In the genomic region with DNA sequence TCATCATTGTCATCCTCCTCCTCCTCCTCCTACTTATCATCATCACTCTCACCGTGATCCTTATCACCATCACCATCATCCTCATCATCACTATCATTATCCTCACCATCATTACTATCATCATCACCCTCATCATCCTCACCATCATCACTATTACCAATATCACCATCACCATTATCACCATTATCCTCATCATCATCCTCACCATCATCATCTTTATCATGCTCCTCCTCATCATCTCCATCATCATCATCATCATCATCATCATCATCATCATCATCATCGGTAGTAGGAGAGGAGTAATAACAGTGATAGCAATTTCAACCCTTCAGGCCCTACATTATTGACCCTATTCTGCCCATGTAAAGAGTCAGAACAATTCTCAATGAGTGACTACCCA, we compare ENCODE assay signal across 3 cellular contexts.
TF ChIP-seq lines count a peak whose summit lies in the region.

No MANE protein-coding gene starts in this region.

TF ChIP-seq in HepG2, 621 proteins besides CTCF, POLR2A, EP300 and RAD21:
- TF ChIP-seq CREB1 (IDR thresholded peaks at IDR 0.05) (peak; percentile 94), CREB1 (CRISPR knock-in tag; IDR thresholded peaks at IDR 0.05) (no peak), IKZF1 (IDR thresholded peaks at IDR 0.05) (peak; percentile 44; the same call in 1 of the 2 replicates), CBX2 (IDR thresholded peaks at IDR 0.05; ENCODE audit: low read depth, low read length) (no peak), CBX2 (CRISPR knock-in tag; IDR thresholded peaks at IDR 0.05; ENCODE audit: low read depth) (no peak), HNRNPH1 (optimal IDR thresholded peaks at IDR 0.05; ENCODE audit: low read depth, low read length) (no peak), ZSCAN22 (CRISPR knock-in tag; IDR thresholded peaks at IDR 0.05) (no peak)

TF ChIP-seq in IMR-90, 13 proteins besides CTCF, POLR2A, EP300 and RAD21:
- TF ChIP-seq, protein P1, sequence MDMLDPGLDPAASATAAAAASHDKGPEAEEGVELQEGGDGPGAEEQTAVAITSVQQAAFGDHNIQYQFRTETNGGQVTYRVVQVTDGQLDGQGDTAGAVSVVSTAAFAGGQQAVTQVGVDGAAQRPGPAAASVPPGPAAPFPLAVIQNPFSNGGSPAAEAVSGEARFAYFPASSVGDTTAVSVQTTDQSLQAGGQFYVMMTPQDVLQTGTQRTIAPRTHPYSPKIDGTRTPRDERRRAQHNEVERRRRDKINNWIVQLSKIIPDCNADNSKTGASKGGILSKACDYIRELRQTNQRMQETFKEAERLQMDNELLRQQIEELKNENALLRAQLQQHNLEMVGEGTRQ (IDR thresholded peaks at IDR 0.05; ENCODE audit: low read depth, low read length), result no peak
- no peak for TF ChIP-seq CHD1 (IDR thresholded peaks at IDR 0.05; ENCODE audit: low read depth, low read length)
- no peak for TF ChIP-seq MAZ (IDR thresholded peaks at IDR 0.05; ENCODE audit: borderline replicate concordance, low read depth, low read length)
- no peak for TF ChIP-seq FOS (IDR thresholded peaks at IDR 0.05; ENCODE audit: low read depth, low read length)
- TF ChIP-seq NFE2L2 (IDR thresholded peaks at IDR 0.05; ENCODE audit: low read depth, low read length), result no peak
- no peak for TF ChIP-seq MAFK (IDR thresholded peaks at IDR 0.05; ENCODE audit: low read depth, low read length)
- TF ChIP-seq SMC3 (IDR thresholded peaks at IDR 0.05; ENCODE audit: low read depth, low read length), result no peak
- no peak for TF ChIP-seq BHLHE40 (IDR thresholded peaks at IDR 0.05; ENCODE audit: low read depth, low read length)
- no peak for TF ChIP-seq RCOR1 (IDR thresholded peaks at IDR 0.05; ENCODE audit: insufficient replicate concordance, low read length)
- no peak for TF ChIP-seq RFX5 (IDR thresholded peaks at IDR 0.05; ENCODE audit: low read depth, low read length)
- no peak for TF ChIP-seq CEBPB (IDR thresholded peaks at IDR 0.05; ENCODE audit: low read depth, low read length)
- TF ChIP-seq MXI1 (IDR thresholded peaks at IDR 0.05; ENCODE audit: borderline replicate concordance, low read depth, low read length), result no peak
- TF ChIP-seq, protein P2, sequence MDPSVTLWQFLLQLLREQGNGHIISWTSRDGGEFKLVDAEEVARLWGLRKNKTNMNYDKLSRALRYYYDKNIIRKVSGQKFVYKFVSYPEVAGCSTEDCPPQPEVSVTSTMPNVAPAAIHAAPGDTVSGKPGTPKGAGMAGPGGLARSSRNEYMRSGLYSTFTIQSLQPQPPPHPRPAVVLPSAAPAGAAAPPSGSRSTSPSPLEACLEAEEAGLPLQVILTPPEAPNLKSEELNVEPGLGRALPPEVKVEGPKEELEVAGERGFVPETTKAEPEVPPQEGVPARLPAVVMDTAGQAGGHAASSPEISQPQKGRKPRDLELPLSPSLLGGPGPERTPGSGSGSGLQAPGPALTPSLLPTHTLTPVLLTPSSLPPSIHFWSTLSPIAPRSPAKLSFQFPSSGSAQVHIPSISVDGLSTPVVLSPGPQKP (IDR thresholded peaks at IDR 0.05; ENCODE audit: borderline replicate concordance, low read depth, low read length), result no peak

TF ChIP-seq in H1, 55 proteins besides CTCF, POLR2A, EP300 and RAD21:
- no peak for TF ChIP-seq ASH2L (IDR thresholded peaks at IDR 0.05; ENCODE audit: low read length)
- TF ChIP-seq HDAC2 (IDR thresholded peaks at IDR 0.05; ENCODE audit: borderline replicate concordance in 1 of 2, low read depth in 2 of 2, low read length in 2 of 2), result no peak
- no peak for TF ChIP-seq RBBP5 (IDR thresholded peaks at IDR 0.05; ENCODE audit: borderline replicate concordance, low read depth, low read length)
- TF ChIP-seq SIRT6 (IDR thresholded peaks at IDR 0.05; ENCODE audit: low read length), result no peak
- TF ChIP-seq, protein P3, sequence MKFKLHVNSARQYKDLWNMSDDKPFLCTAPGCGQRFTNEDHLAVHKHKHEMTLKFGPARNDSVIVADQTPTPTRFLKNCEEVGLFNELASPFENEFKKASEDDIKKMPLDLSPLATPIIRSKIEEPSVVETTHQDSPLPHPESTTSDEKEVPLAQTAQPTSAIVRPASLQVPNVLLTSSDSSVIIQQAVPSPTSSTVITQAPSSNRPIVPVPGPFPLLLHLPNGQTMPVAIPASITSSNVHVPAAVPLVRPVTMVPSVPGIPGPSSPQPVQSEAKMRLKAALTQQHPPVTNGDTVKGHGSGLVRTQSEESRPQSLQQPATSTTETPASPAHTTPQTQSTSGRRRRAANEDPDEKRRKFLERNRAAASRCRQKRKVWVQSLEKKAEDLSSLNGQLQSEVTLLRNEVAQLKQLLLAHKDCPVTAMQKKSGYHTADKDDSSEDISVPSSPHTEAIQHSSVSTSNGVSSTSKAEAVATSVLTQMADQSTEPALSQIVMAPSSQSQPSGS (IDR thresholded peaks at IDR 0.05; ENCODE audit: low read length), result no peak
- TF ChIP-seq YY1 (IDR thresholded peaks at IDR 0.05; ENCODE audit: low read depth, low read length), result no peak
- TF ChIP-seq, protein P4, sequence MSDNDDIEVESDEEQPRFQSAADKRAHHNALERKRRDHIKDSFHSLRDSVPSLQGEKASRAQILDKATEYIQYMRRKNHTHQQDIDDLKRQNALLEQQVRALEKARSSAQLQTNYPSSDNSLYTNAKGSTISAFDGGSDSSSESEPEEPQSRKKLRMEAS (IDR thresholded peaks at IDR 0.05), result no peak
